ENCODE assay signal across 8 cellular contexts in the genomic region with DNA sequence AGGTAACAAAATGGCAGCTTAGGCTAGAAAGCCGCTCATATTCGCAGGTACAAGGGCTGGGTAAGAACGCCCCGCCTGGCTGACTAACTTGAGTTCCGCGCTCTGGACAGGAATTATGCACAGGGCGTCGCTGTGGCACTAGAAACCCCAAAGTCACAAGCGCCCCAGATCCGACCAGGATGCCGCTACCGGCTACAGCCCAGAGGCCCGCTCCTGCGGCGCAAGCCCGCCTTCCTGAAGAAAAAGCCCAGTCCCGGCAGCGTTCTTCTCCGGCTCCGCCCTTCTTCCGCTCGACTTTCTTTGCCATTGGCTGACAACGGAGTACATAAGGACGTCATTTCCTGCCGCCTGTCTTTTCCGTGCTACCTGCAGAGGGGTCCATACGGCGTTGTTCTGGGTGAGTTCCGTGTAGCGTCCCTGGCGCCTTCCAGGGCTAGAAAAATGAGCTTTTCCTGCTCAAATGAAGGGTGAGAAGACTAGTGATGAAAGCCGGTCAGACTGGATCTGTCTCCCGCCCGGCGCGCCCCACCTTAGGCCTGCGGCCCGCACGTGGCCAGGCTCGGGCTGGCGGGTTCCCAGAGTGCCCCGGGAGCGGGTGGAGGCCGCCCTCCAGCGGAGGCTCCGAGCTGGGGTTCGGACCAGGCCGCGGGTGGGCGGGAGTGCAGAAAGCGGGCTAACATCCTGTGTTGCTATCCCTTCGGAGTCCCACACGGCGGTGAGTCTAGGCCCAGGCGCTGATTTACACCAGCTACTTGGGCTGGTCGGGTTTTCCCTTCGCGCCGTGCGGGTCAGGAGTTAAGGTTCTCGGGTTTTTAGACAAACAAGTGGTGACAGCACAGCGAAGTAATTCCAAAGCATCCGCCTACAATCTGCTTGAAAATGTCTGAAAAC. TPM values are rescaled to one million over a fixed set of nuclear protein-coding genes. Genes with fewer than 3 reads are reported as not detected.
A peak's percentile ranks its signal among the peaks of the same experiment; 100 is the strongest.
DNase-seq lines count a peak whose midpoint lies in the region; ATAC-seq, FAIRE-seq and TF ChIP-seq lines count a peak whose summit lies in the region.

Gene RPSA, plus strand, starts transcription at position 353 of the 891 bp plus-strand sequence. CDS start 934 bp downstream, outside the sequence.

- TF ChIP-seq CTCF in A549 (IDR thresholded peaks at IDR 0.05) (peak; percentile 5; the same call in 1 of the 3 replicates), body of pancreas (IDR thresholded peaks at IDR 0.05) (peak in 4 of 7 experiments; percentile 34 to 45 (median 40))

- POLR2A ChIA-PET in A549 (lab: Yijun Ruan, JAX): interaction anchor here (0.9 to 1.8 kb wide), 7 partner anchors 9 to 92 kb away, joined by 3 to 18 read pairs (median 3); no protein-coding TSS in a partner anchor

- H3K4me3 ChIP-seq in A549 (peak within 1 kb of the TSS; percentile 98), body of pancreas (peak within 1 kb of the TSS; percentile 60 to 84)

- peak; percentile 94 to 96 for DNase-seq in A549 (ENCODE audit: low read depth in 1 of 2, low spot score in 1 of 2)
- DNase-seq in NCI-H2107 treated with DMSO at 0.1 percent for 48 hours (lab: John Stamatoyannopoulos, UW; ENCODE audit: unreplicated experiment): peak; percentile 92
- DNase-seq in body of pancreas: peak; percentile 94 to 98 (median 96)
- peak; percentile 95 for DNase-seq in iPS DF 19.7 (ENCODE audit: low read depth, low spot score)
- DNase-seq in sciatic nerve (ENCODE audit: low spot score): peak; percentile 92

- no peak for FAIRE-seq in A549 (lab: Jason Lieb, UNC)
- peak; percentile 79 for FAIRE-seq in TTC549 (lab: Jason Lieb, UNC)

- peak; percentile 16 to 30; a peak in 3 of 5 replicates for TF ChIP-seq RAD21 in A549 (conservative IDR thresholded peaks at IDR 0.05 in 1 of 2, IDR thresholded peaks at IDR 0.05 in 1 of 2)

- H3K4me2 ChIP-seq in A549: peak within 1 kb of the TSS; percentile 89

- H3K36me3 ChIP-seq in body of pancreas (replicated peaks in 1 of 2; ENCODE audit: insufficient read depth in 1 of 2, low read depth in 2 of 2): peaks cover 0 to 8% of the 10 kb centered on the region in 2 donors

- no peak for TF ChIP-seq EP300 in A549 (IDR thresholded peaks at IDR 0.05)

- no peaks in the 10 kb centered on the region for H3K9me3 ChIP-seq in A549
- no peaks in the 10 kb centered on the region for H3K9me3 ChIP-seq in body of pancreas

- H3K27me3 ChIP-seq in body of pancreas: no peaks in the 10 kb centered on the region

- CTCF ChIA-PET in A549 (lab: Yijun Ruan, JAX): interaction anchor here (0.6 to 1.8 kb wide), 9 partner anchors 8 to 901 kb away, joined by 3 to 14 read pairs (median 3); no protein-coding TSS in a partner anchor

- peaks cover 35% of the 10 kb centered on the region for H3K4me1 ChIP-seq in A549
- H3K4me1 ChIP-seq in body of pancreas: peaks cover 29% of the 10 kb centered on the region

- TF ChIP-seq POLR2A in A549 (IDR thresholded peaks at IDR 0.05; ENCODE audit: low read length) (peak; percentile 96), GM18526 (IDR thresholded peaks at IDR 0.05; ENCODE audit: extremely low read depth, insufficient read length) (peak; percentile 98), body of pancreas (IDR thresholded peaks at IDR 0.05) (peak; percentile 87 to 99 (median 99))

- intact Hi-C loops in body of pancreas (cut with DNase I): no loop called here
- intact Hi-C loops in sciatic nerve (cut with DNase I): no loop called here

- WGBS in A549 (ENCODE audit: missing lambda C conversion rate): 0% methylated on average over 39 of the region's 63 CpGs
- WGBS in body of pancreas, 2 donors: 0% methylated on average over 50 to 63 of the region's 63 CpGs

- ATAC-seq in A549 (peak; percentile 96 to 97), HG03066 (IDR thresholded peaks at IDR 0.05; ENCODE audit: low read depth, unreplicated experiment) (peak; percentile 89), body of pancreas (peak; percentile 97), sciatic nerve (peak; percentile 99)

- H3K27ac ChIP-seq in A549: peak within 1 kb of the TSS; percentile 94 to 95
- peak within 1 kb of the TSS; percentile 81 to 94 (median 82) for H3K27ac ChIP-seq in body of pancreas

TF ChIP-seq in A549, 52 proteins besides CTCF, POLR2A, EP300 and RAD21 (continues in another document):
- TF ChIP-seq NPAS2 (CRISPR knock-in tag; IDR thresholded peaks at IDR 0.05; ENCODE audit: borderline replicate concordance) (0 out of 2 replicates have a peak, but pooled peaks have one; percentile 24), FOSB (CRISPR knock-in tag; IDR thresholded peaks at IDR 0.05) (peak; percentile 77; the same call in 1 of the 2 replicates), HMGXB4 (CRISPR knock-in tag; IDR thresholded peaks at IDR 0.05; ENCODE audit: borderline replicate concordance) (peak; percentile 54; the same call in 1 of the 2 replicates), MAX (IDR thresholded peaks at IDR 0.05) (peak; percentile 99), KDM5A (IDR thresholded peaks at IDR 0.05) (peak; percentile 39; the same call in 1 of the 2 replicates), HEYL (CRISPR knock-in tag; IDR thresholded peaks at IDR 0.05) (no peak), EHF (CRISPR knock-in tag; IDR thresholded peaks at IDR 0.05) (peak; percentile 60; the same call in 1 of the 2 replicates), KDM1A (IDR thresholded peaks at IDR 0.05; ENCODE audit: low read depth) (no peak), HOXA7 (CRISPR knock-in tag; IDR thresholded peaks at IDR 0.05) (peak; percentile 79), TFCP2L1 (CRISPR knock-in tag; IDR thresholded peaks at IDR 0.05) (peak; percentile 49), JUN (IDR thresholded peaks at IDR 0.05) (peak; percentile 97 to 100), HOXB13 (CRISPR knock-in tag; IDR thresholded peaks at IDR 0.05; ENCODE audit: low read depth) (peak; percentile 76; the same call in 1 of the 2 replicates), CHD2 (IDR thresholded peaks at IDR 0.05; ENCODE audit: low read length, partially characterized antibody) (peak; percentile 27)
- TF ChIP-seq, protein P1, sequence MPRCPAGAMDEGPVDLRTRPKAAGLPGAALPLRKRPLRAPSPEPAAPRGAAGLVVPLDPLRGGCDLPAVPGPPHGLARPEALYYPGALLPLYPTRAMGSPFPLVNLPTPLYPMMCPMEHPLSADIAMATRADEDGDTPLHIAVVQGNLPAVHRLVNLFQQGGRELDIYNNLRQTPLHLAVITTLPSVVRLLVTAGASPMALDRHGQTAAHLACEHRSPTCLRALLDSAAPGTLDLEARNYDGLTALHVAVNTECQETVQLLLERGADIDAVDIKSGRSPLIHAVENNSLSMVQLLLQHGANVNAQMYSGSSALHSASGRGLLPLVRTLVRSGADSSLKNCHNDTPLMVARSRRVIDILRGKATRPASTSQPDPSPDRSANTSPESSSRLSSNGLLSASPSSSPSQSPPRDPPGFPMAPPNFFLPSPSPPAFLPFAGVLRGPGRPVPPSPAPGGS (IDR thresholded peaks at IDR 0.05): peak; percentile 97
- TF ChIP-seq, protein P2, sequence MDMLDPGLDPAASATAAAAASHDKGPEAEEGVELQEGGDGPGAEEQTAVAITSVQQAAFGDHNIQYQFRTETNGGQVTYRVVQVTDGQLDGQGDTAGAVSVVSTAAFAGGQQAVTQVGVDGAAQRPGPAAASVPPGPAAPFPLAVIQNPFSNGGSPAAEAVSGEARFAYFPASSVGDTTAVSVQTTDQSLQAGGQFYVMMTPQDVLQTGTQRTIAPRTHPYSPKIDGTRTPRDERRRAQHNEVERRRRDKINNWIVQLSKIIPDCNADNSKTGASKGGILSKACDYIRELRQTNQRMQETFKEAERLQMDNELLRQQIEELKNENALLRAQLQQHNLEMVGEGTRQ (IDR thresholded peaks at IDR 0.05): peak; percentile 56
- TF ChIP-seq, protein P3, sequence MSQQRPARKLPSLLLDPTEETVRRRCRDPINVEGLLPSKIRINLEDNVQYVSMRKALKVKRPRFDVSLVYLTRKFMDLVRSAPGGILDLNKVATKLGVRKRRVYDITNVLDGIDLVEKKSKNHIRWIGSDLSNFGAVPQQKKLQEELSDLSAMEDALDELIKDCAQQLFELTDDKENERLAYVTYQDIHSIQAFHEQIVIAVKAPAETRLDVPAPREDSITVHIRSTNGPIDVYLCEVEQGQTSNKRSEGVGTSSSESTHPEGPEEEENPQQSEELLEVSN (IDR thresholded peaks at IDR 0.05; ENCODE audit: borderline replicate concordance, low read depth): peak; percentile 72; the same call in 1 of the 2 replicates

RNA-seq across cellular contexts. Expression of gene RPSA, which starts in this region (rescaled TPM):
- 3,141 and 4,058 TPM in 2 replicates for polyA plus RNA-seq in A549 (2011; rRNA removed)
- 3,643 and 3,882 TPM in 2 replicates for polyA plus RNA-seq in A549 (2012; cell fraction: cytosol; rRNA removed)
- polyA plus RNA-seq in A549 (2012; cell fraction: nucleus; rRNA removed): 1,790 and 2,212 TPM in 2 replicates
- polyA plus RNA-seq in A549 (2017; fragmentation: RNase III; extraction: RNeasy Plus Mini Kit Qiagen cat#74134 plus additional on column Dnase treatment): 2,484 to 2,571 TPM (median 2,497 TPM) in 3 replicates
- 1,413 and 1,781 TPM in 2 replicates for polyA minus RNA-seq in A549 (2011; rRNA and poly(A)+ RNA removed)
- total RNA-seq in body of pancreas: 100 to 1,000 TPM; 555 to 696 TPM
- total RNA-seq in sciatic nerve: 447 TPM

Comparison
In these comparisons a context has a peak if more than half of its experiments do, and no peak if none do; other contexts are left out.
1. Peak in every context shown above with its lines: DNase-seq, ATAC-seq, H3K4me3 ChIP-seq and H3K27ac ChIP-seq.